In the genomic region with DNA sequence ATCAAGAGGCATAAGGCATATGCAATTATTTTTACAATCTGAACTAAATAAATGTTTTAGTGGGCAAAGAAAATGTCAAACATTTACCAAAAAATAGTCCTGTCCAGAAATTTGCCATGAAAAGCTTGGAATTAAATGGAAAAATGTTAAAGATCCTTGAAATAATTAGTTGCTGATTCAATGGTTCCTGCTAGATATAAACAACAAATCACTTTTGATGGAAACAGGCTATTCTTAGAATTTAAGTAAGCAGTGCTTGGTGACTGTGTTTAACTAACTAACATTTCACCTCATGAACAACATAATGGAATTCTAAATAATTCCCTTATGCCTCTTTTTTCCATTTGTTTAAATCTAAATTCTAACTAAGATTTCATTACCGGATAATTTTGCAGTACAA, we compare ENCODE assay signal across 1 cellular context.
TF ChIP-seq lines count a peak whose summit lies in the region.

No MANE protein-coding gene starts in this region.

TF ChIP-seq in neural cell, 6 proteins besides CTCF, POLR2A, EP300 and RAD21 (continued from another document):
- no peak for TF ChIP-seq REST (IDR thresholded peaks at IDR 0.05; ENCODE audit: borderline replicate concordance)
- no peak for TF ChIP-seq SMC3 (conservative IDR thresholded peaks at IDR 0.05; ENCODE audit: poor library complexity)
- no peak for TF ChIP-seq POLR2AphosphoS5 (IDR thresholded peaks at IDR 0.05)
- TF ChIP-seq TAF1 (IDR thresholded peaks at IDR 0.05; ENCODE audit: low read depth): no peak
- no peak for TF ChIP-seq MXI1 (conservative IDR thresholded peaks at IDR 0.05; ENCODE audit: poor library complexity, severe bottlenecking)
